In genomic region chr6:167913699-167914098, GRCh38 we compare ENCODE assay signal across 3 cellular contexts.
TF ChIP-seq lines count a peak whose summit lies in the region.

No MANE protein-coding gene starts in this region.

TF ChIP-seq in IMR-90, 13 proteins besides CTCF, POLR2A, EP300 and RAD21:
- no peak for TF ChIP-seq MAZ (IDR thresholded peaks at IDR 0.05; ENCODE audit: borderline replicate concordance, low read depth, low read length)
- no peak for TF ChIP-seq CEBPB (IDR thresholded peaks at IDR 0.05; ENCODE audit: low read depth, low read length)
- TF ChIP-seq MAFK (IDR thresholded peaks at IDR 0.05; ENCODE audit: low read depth, low read length): no peak
- no peak for TF ChIP-seq FOS (IDR thresholded peaks at IDR 0.05; ENCODE audit: low read depth, low read length)
- TF ChIP-seq MXI1 (IDR thresholded peaks at IDR 0.05; ENCODE audit: borderline replicate concordance, low read depth, low read length): no peak
- TF ChIP-seq, protein P1, sequence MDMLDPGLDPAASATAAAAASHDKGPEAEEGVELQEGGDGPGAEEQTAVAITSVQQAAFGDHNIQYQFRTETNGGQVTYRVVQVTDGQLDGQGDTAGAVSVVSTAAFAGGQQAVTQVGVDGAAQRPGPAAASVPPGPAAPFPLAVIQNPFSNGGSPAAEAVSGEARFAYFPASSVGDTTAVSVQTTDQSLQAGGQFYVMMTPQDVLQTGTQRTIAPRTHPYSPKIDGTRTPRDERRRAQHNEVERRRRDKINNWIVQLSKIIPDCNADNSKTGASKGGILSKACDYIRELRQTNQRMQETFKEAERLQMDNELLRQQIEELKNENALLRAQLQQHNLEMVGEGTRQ (IDR thresholded peaks at IDR 0.05; ENCODE audit: low read depth, low read length): no peak
- TF ChIP-seq RFX5 (IDR thresholded peaks at IDR 0.05; ENCODE audit: low read depth, low read length): no peak
- no peak for TF ChIP-seq BHLHE40 (IDR thresholded peaks at IDR 0.05; ENCODE audit: low read depth, low read length)
- TF ChIP-seq CHD1 (IDR thresholded peaks at IDR 0.05; ENCODE audit: low read depth, low read length): no peak
- TF ChIP-seq SMC3 (IDR thresholded peaks at IDR 0.05; ENCODE audit: low read depth, low read length): no peak
- TF ChIP-seq, protein P2, sequence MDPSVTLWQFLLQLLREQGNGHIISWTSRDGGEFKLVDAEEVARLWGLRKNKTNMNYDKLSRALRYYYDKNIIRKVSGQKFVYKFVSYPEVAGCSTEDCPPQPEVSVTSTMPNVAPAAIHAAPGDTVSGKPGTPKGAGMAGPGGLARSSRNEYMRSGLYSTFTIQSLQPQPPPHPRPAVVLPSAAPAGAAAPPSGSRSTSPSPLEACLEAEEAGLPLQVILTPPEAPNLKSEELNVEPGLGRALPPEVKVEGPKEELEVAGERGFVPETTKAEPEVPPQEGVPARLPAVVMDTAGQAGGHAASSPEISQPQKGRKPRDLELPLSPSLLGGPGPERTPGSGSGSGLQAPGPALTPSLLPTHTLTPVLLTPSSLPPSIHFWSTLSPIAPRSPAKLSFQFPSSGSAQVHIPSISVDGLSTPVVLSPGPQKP (IDR thresholded peaks at IDR 0.05; ENCODE audit: borderline replicate concordance, low read depth, low read length): no peak
- TF ChIP-seq RCOR1 (IDR thresholded peaks at IDR 0.05; ENCODE audit: insufficient replicate concordance, low read length): no peak
- TF ChIP-seq NFE2L2 (IDR thresholded peaks at IDR 0.05; ENCODE audit: low read depth, low read length): no peak

TF ChIP-seq in SK-N-SH, 30 proteins besides CTCF, POLR2A, EP300 and RAD21:
- TF ChIP-seq EZH2phosphoT487 (IDR thresholded peaks at IDR 0.05; ENCODE audit: borderline replicate concordance, low read depth) (no peak), RCOR1 (IDR thresholded peaks at IDR 0.05; ENCODE audit: low read length) (peak; percentile 49; the same call in 1 of the 2 replicates), MXI1 (IDR thresholded peaks at IDR 0.05; ENCODE audit: low read depth, low read length) (no peak), RXRA (IDR thresholded peaks at IDR 0.05; ENCODE audit: borderline replicate concordance, low read depth) (no peak), GATA2 (CRISPR knock-in tag; IDR thresholded peaks at IDR 0.05) (peak; percentile 38; the same call in 1 of the 2 replicates), SIN3A (IDR thresholded peaks at IDR 0.05; ENCODE audit: borderline replicate concordance, low read depth, low read length) (no peak), GABPA (IDR thresholded peaks at IDR 0.05; ENCODE audit: low read depth) (no peak), MEF2A (IDR thresholded peaks at IDR 0.05; ENCODE audit: borderline replicate concordance, low read depth) (no peak), SMC3 (IDR thresholded peaks at IDR 0.05; ENCODE audit: low read depth, low read length) (no peak)
- TF ChIP-seq, protein P3, sequence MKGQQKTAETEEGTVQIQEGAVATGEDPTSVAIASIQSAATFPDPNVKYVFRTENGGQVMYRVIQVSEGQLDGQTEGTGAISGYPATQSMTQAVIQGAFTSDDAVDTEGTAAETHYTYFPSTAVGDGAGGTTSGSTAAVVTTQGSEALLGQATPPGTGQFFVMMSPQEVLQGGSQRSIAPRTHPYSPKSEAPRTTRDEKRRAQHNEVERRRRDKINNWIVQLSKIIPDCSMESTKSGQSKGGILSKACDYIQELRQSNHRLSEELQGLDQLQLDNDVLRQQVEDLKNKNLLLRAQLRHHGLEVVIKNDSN (IDR thresholded peaks at IDR 0.05; ENCODE audit: borderline replicate concordance, low read depth): no peak

TF ChIP-seq in K562, 482 proteins besides CTCF, POLR2A, EP300 and RAD21:
- peak; percentile 49 for TF ChIP-seq RFX1 (IDR thresholded peaks at IDR 0.05)
- TF ChIP-seq LEF1 (IDR thresholded peaks at IDR 0.05): no peak
